24 cellular contexts compared by ENCODE assay signal in genomic region chr5:115736004-115736689, GRCh38.
DNase-seq lines count a peak whose midpoint lies in the region; ATAC-seq and TF ChIP-seq lines count a peak whose summit lies in the region.
"Had no signal": no experiment of that assay in that cellular context is flagged by ENCODE, and none has a peak within 500 bp of the region (broad histone marks: within the 10 kb centered on the region; RNA-seq: fewer than 3 reads in every experiment).

No MANE protein-coding gene starts in this region.

- no peaks in the 10 kb centered on the region for H3K9me2 ChIP-seq in Karpas-422 (replicated peaks; ENCODE audit: insufficient read depth, low read length)

- no peaks in the 10 kb centered on the region for H3K79me2 ChIP-seq in Karpas-422 (ENCODE audit: low read length)

- H3K36me3 ChIP-seq in Karpas-422 (ENCODE audit: insufficient read depth, low read length) (no peaks in the 10 kb centered on the region), endodermal cell (ENCODE audit: control insufficient read depth, insufficient read depth, low read length) (no peaks in the 10 kb centered on the region)
- H3K36me3 ChIP-seq: brain microvascular endothelial cell, gastrocnemius medialis, lower lobe of right lung, sigmoid colon had no signal

- no peak for DNase-seq in activated CD4-positive, alpha-beta T cell treated with anti-CD3 and anti-CD28 coated beads, Interleukin-2, amount 10 ng/mL, durations not matched to agents 24 days and 14 days
- DNase-seq in activated CD4-positive, alpha-beta T cell treated with anti-CD3 and anti-CD28 coated beads, Interleukin-2, amount 50 U/mL, for 48 hours: no peak
- DNase-seq in Karpas-422: no peak
- no peak for DNase-seq in endodermal cell
- DNase-seq in putamen (ENCODE audit: low spot score): peak; percentile 49
- no peak for DNase-seq in foreskin keratinocyte
- DNase-seq in KG1 (lab: John Stamatoyannopoulos, UW): no peak
- no peak for DNase-seq in NCI-H2107 (lab: John Stamatoyannopoulos, UW)
- DNase-seq: activated CD4-positive, alpha-beta T cell treated with anti-CD3 and anti-CD28 coated beads for 48 hours; brain microvascular endothelial cell; effector CD8-positive, alpha-beta T cell; gastrocnemius medialis; HFFc6; lower lobe of right lung; NCI-H146; NCI-H524 treated with DMSO at 0.1 percent for 48 hours; sigmoid colon; stimulated activated naive CD4-positive, alpha-beta T cell treated with Interleukin-2 at 50 U/mL for 16 hours; T-helper 2 cell; trophoblast cell had no signal

- no peaks in the 10 kb centered on the region for H3K27me3 ChIP-seq in Karpas-422 (ENCODE audit: low read length)
- no peaks in the 10 kb centered on the region for H3K27me3 ChIP-seq in endodermal cell (ENCODE audit: control insufficient read depth, insufficient read depth, low read length, poor library complexity, severe bottlenecking)
- peaks cover 52% of the 10 kb centered on the region for H3K27me3 ChIP-seq in foreskin keratinocyte
- H3K27me3 ChIP-seq: gastrocnemius medialis, sigmoid colon had no signal

- peaks cover 6% of the 10 kb centered on the region for H3K27me3 Mint-ChIP-seq in activated CD4-positive, alpha-beta T cell treated with anti-CD3 and anti-CD28 coated beads, Interleukin-2, amount 10 ng/mL, durations not matched to agents 24 days and 14 days
- no peaks in the 10 kb centered on the region for H3K27me3 Mint-ChIP-seq in endodermal cell (ENCODE audit: insufficient read depth)

- H3K27ac ChIP-seq in Karpas-422 (ENCODE audit: low read length) (peak overlapping the region; percentile 95), endodermal cell (ENCODE audit: low read depth, low read length) (peak overlapping the region; percentile 42), foreskin keratinocyte (no peak overlapping the region)
- H3K27ac ChIP-seq: brain microvascular endothelial cell, KMS-11, lower lobe of right lung, sigmoid colon had no signal

- H3K4me1 Mint-ChIP-seq in activated CD4-positive, alpha-beta T cell treated with anti-CD3 and anti-CD28 coated beads, Interleukin-2, amount 10 ng/mL, durations not matched to agents 24 days and 14 days: peaks cover 5% of the 10 kb centered on the region
- peaks cover 19% of the 10 kb centered on the region for H3K4me1 Mint-ChIP-seq in endodermal cell

- TF ChIP-seq CTCF in endodermal cell (conservative IDR thresholded peaks at IDR 0.05) (no peak), foreskin keratinocyte (conservative IDR thresholded peaks at IDR 0.05) (no peak)

- 33 to 60% methylated on average over 1 to 2 of the region's 3 CpGs for whole genome bisulfite sequencing in endodermal cell (ENCODE audit: insufficient coverage in 1 of 2, insufficient read length in 1 of 2), 2 experiments

- H3K9ac ChIP-seq in Karpas-422 (ENCODE audit: low read length) (peak overlapping the region; percentile 57), endodermal cell (ENCODE audit: extremely low read depth, low read length, poor library complexity, severe bottlenecking) (no peak overlapping the region)
- H3K9ac ChIP-seq: KMS-11 had no signal

- peak overlapping the region; percentile 35 for H3K4me3 ChIP-seq in Karpas-422 (ENCODE audit: low read length)
- no peak overlapping the region for H3K4me3 ChIP-seq in endodermal cell (ENCODE audit: low read length)
- H3K4me3 ChIP-seq: gastrocnemius medialis, lower lobe of right lung, sigmoid colon had no signal

- H4K20me1 ChIP-seq in Karpas-422 (ENCODE audit: insufficient read depth, low read depth, low read length): no peaks in the 10 kb centered on the region

- H3K9me3 Mint-ChIP-seq in activated CD4-positive, alpha-beta T cell treated with anti-CD3 and anti-CD28 coated beads, Interleukin-2, amount 10 ng/mL, durations not matched to agents 24 days and 14 days: no peaks in the 10 kb centered on the region
- H3K9me3 Mint-ChIP-seq in endodermal cell: no peaks in the 10 kb centered on the region
- H3K9me3 Mint-ChIP-seq: activated T-helper 2 cell treated with anti-CD3 and anti-CD28 coated beads, Interferon-gamma antibody, Interleukin-2, Interleukin-4, amounts not matched to agents 10 μg/mL and 5 μg/mL and 100 μg/mL, durations not matched to agents 14 hours and 24 hours and 36 hours; HFFc6 had no signal

- H3K4me3 Mint-ChIP-seq in activated CD4-positive, alpha-beta T cell treated with anti-CD3 and anti-CD28 coated beads, Interleukin-2, amount 10 ng/mL, durations not matched to agents 24 days and 14 days: no peak overlapping the region
- no peak overlapping the region for H3K4me3 Mint-ChIP-seq in endodermal cell
- H3K4me3 Mint-ChIP-seq: HFFc6, nephron had no signal

- peak overlapping the region; percentile 31 for H3K27ac Mint-ChIP-seq in activated CD4-positive, alpha-beta T cell treated with anti-CD3 and anti-CD28 coated beads, Interleukin-2, amount 10 ng/mL, durations not matched to agents 24 days and 14 days
- no peak overlapping the region for H3K27ac Mint-ChIP-seq in endodermal cell
- H3K27ac Mint-ChIP-seq: activated T-helper 2 cell treated with anti-CD3 and anti-CD28 coated beads, Interferon-gamma antibody, Interleukin-2, Interleukin-4, amounts not matched to agents 10 μg/mL and 5 μg/mL and 100 μg/mL, durations not matched to agents 14 hours and 24 hours and 36 hours; HFFc6; nephron had no signal

- intact Hi-C loops in activated CD4-positive, alpha-beta T cell treated with anti-CD3 and anti-CD28 coated beads, Interleukin-2, amount 10 ng/mL, durations not matched to agents 24 days and 14 days (cut with micrococcal nuclease): no loop called here

- H3K36me3 Mint-ChIP-seq in activated CD4-positive, alpha-beta T cell treated with anti-CD3 and anti-CD28 coated beads, Interleukin-2, amount 10 ng/mL, durations not matched to agents 24 days and 14 days (ENCODE audit: low read depth): no peaks in the 10 kb centered on the region
- no peaks in the 10 kb centered on the region for H3K36me3 Mint-ChIP-seq in endodermal cell (ENCODE audit: low read depth)

- H3K4me1 ChIP-seq in Karpas-422 (ENCODE audit: low read length): peaks cover 75% of the 10 kb centered on the region
- H3K4me1 ChIP-seq in endodermal cell (ENCODE audit: control insufficient read depth, insufficient read depth, low read length): no peaks in the 10 kb centered on the region
- no peaks in the 10 kb centered on the region for H3K4me1 ChIP-seq in foreskin keratinocyte
- H3K4me1 ChIP-seq: gastrocnemius medialis, lower lobe of right lung, sigmoid colon had no signal

- H3K4me2 ChIP-seq in Karpas-422 (ENCODE audit: low read depth, low read length, poor library complexity, severe bottlenecking): peak overlapping the region; percentile 78
- H3K4me2 ChIP-seq: KMS-11 had no signal

- H3K9me3 ChIP-seq in Karpas-422 (ENCODE audit: low read length): no peaks in the 10 kb centered on the region
- H3K9me3 ChIP-seq in endodermal cell (ENCODE audit: control insufficient read depth, low read length): no peaks in the 10 kb centered on the region
- H3K9me3 ChIP-seq: gastrocnemius medialis, lower lobe of right lung, sigmoid colon had no signal

- no peak for ATAC-seq in foreskin keratinocyte
- ATAC-seq: SK-N-SH treated with all-trans-retinoic acid at 6 μM for 48 hours had no signal

- peak overlapping the region; percentile 92; the same call in 1 of the 2 replicates for H2AFZ ChIP-seq in Karpas-422 (ENCODE audit: low read length)
